ENCODE assay signal across 7 cellular contexts in genomic region chr15:24878153-24878552, GRCh38.
DNase-seq lines count a peak whose midpoint lies in the region; ATAC-seq and TF ChIP-seq lines count a peak whose summit lies in the region.

No MANE protein-coding gene starts in this region.

- no peaks in the 10 kb centered on the region for H3K27me3 ChIP-seq in ascending aorta
- H3K27me3 ChIP-seq in subcutaneous abdominal adipose tissue (ENCODE audit: control insufficient read depth in 5 of 5, insufficient read depth in 4 of 5, low read length in 5 of 5) = peaks cover 0 to 3% (median 0%) of the 10 kb centered on the region in 5 donors
- no peaks in the 10 kb centered on the region for H3K27me3 ChIP-seq in CD4-positive, alpha-beta T cell (ENCODE audit: control insufficient read depth, insufficient read depth, low read length)

- H3K4me1 ChIP-seq in ascending aorta = no peaks in the 10 kb centered on the region
- H3K4me1 ChIP-seq in subcutaneous abdominal adipose tissue (ENCODE audit: control insufficient read depth in 5 of 5, insufficient read depth in 5 of 5, low read length in 5 of 5) = no peaks in the 10 kb centered on the region

- H3K9me3 ChIP-seq in ascending aorta = no peaks in the 10 kb centered on the region
- peaks cover 0 to 15% (median 10%) of the 10 kb centered on the region in 5 donors for H3K9me3 ChIP-seq in subcutaneous abdominal adipose tissue (ENCODE audit: control insufficient read depth in 5 of 5, low read length in 5 of 5)
- peaks cover 16% of the 10 kb centered on the region for H3K9me3 ChIP-seq in CD4-positive, alpha-beta T cell (ENCODE audit: control insufficient read depth, low read length)

- CTCF ChIA-PET in CD4-positive, alpha-beta T cell (lab: Charles Lee) = no interaction called here

- H3K27ac ChIP-seq in ascending aorta = peak overlapping the region in 1 of 2 donors; percentile 38
- H3K27ac ChIP-seq in subcutaneous abdominal adipose tissue (ENCODE audit: low read depth, low read length) = no peak overlapping the region
- H3K27ac ChIP-seq in CD4-positive, alpha-beta T cell (ENCODE audit: low read depth, low read length) = no peak overlapping the region

- TF ChIP-seq CTCF in ascending aorta (IDR thresholded peaks at IDR 0.05) = no peak
- TF ChIP-seq CTCF in CD4-positive, alpha-beta T cell (IDR thresholded peaks at IDR 0.05) = no peak

- no peaks in the 10 kb centered on the region for H3K36me3 ChIP-seq in ascending aorta
- no peaks in the 10 kb centered on the region for H3K36me3 ChIP-seq in subcutaneous abdominal adipose tissue (ENCODE audit: control insufficient read depth in 5 of 5, insufficient read depth in 5 of 5, low read length in 5 of 5)

- peaks cover 12% of the 10 kb centered on the region for H3K36me3 Mint-ChIP-seq in CD4-positive, alpha-beta T cell (ENCODE audit: low read depth)

- no peaks in the 10 kb centered on the region for H3K4me1 Mint-ChIP-seq in CD4-positive, alpha-beta T cell (ENCODE audit: low read depth)

- DNase-seq in MV-4-11 (lab: John Stamatoyannopoulos, UW) = peak; percentile 76
- DNase-seq in ascending aorta (ENCODE audit: low spot score in 2 of 2) = no peak
- peak in 37 of 51 donors; percentile 2 to 67 (median 28) for DNase-seq in hypothalamus (lab: John Stamatoyannopoulos, UW)
- no peak for DNase-seq in NCI-H69 (lab: John Stamatoyannopoulos, UW)
- no peak for DNase-seq in CD4-positive, alpha-beta T cell

- H3K4me3 Mint-ChIP-seq in CD4-positive, alpha-beta T cell = no peak overlapping the region

- peaks cover 10% of the 10 kb centered on the region for H3K9me3 Mint-ChIP-seq in CD4-positive, alpha-beta T cell

- H3K9ac ChIP-seq in subcutaneous abdominal adipose tissue (ENCODE audit: low read length in 5 of 5) = no peak overlapping the region

- H3K27ac Mint-ChIP-seq in CD4-positive, alpha-beta T cell = no peak overlapping the region

- intact Hi-C loops in ascending aorta (cut with DNase I) = no loop called here
- intact Hi-C loops in CD4-positive, alpha-beta T cell (cut with DNase I, micrococcal nuclease) = no loop called here

- peak overlapping the region; percentile 41 to 62 for H3K4me3 ChIP-seq in ascending aorta
- H3K4me3 ChIP-seq in subcutaneous abdominal adipose tissue (ENCODE audit: low read depth in 1 of 5, low read length in 5 of 5) = peak overlapping the region; percentile 41 to 60 (median 59)

- POLR2A ChIA-PET in CD4-positive, alpha-beta T cell (lab: Charles Lee) = no interaction called here

- H3K27me3 Mint-ChIP-seq in CD4-positive, alpha-beta T cell = no peaks in the 10 kb centered on the region

- no peak for ATAC-seq in CD4-positive, alpha-beta T cell (ENCODE audit: poor library complexity)
- ATAC-seq in GM21515 (IDR thresholded peaks at IDR 0.05; ENCODE audit: unreplicated experiment) = no peak

Comparison
In these comparisons a context has a peak if more than half of its experiments do, and no peak if none do; other contexts are left out.
1. DNase-seq: peak in MV-4-11 (single experiment) and hypothalamus (37 of 51); none in ascending aorta (0 of 2), NCI-H69 (single experiment) and CD4-positive, alpha-beta T cell (0 of 10).